In the genomic region with DNA sequence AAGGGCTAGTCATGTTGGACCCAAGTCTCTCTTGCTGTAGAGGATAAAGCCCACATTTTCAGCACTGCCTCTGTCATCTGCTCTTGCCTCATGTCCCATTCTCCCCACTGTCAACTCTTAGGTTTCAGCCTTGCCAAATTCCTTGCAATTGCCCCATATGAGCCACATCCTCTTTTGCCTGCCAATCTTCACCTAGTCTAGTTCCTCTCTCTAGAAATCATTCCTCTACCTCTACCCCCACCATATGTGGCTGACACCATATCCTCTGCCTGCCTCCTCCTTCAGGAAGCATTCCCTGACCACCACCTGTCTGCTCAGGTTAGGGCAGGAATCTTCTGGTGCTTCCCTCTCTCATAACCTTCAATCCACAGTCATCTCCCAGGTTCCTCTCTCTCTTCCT, we compare ENCODE assay signal across 12 cellular contexts. TPM values are rescaled to one million over a fixed set of nuclear protein-coding genes. Genes with fewer than 3 reads are reported as not detected.
A peak's percentile ranks its signal among the peaks of the same experiment; 100 is the strongest.
DNase-seq lines count a peak whose midpoint lies in the region; ATAC-seq, FAIRE-seq and TF ChIP-seq lines count a peak whose summit lies in the region.
"Had no signal": no experiment of that assay in that cellular context is flagged by ENCODE, and none has a peak within 500 bp of the region (broad histone marks: within the 10 kb centered on the region; RNA-seq: fewer than 3 reads in every experiment).

No MANE protein-coding gene starts in this region.

- H3K9me3 ChIP-seq in H9 (ENCODE audit: control insufficient read depth, low read depth, low read length) (no peaks in the 10 kb centered on the region), keratinocyte (ENCODE audit: control insufficient read depth, low read depth, low read length) (no peaks in the 10 kb centered on the region)
- H3K9me3 ChIP-seq: Caco-2 had no signal

- H4K91ac ChIP-seq in H9 (ENCODE audit: insufficient read length, low read depth, low read length), result no peak overlapping the region

- H3K27me3 Mint-ChIP-seq in H9 (ENCODE audit: low read depth), result no peaks in the 10 kb centered on the region; the same call in 1 of the 2 replicates
- no peaks in the 10 kb centered on the region for H3K27me3 Mint-ChIP-seq in WTC11 (ENCODE audit: low read depth)

- H4K20me1 ChIP-seq in H9 (ENCODE audit: control insufficient read depth, insufficient read depth, insufficient read length), result no peaks in the 10 kb centered on the region
- peaks cover 6% of the 10 kb centered on the region for H4K20me1 ChIP-seq in keratinocyte (ENCODE audit: control insufficient read depth, extremely low read depth, insufficient read depth, low read length)

- no peak overlapping the region for H3T11ph ChIP-seq in H9 (ENCODE audit: low read length)

- H4K5ac ChIP-seq in H9 (ENCODE audit: insufficient read length, low read depth, low read length), result no peak overlapping the region

- H3K4me2 ChIP-seq in H9 (ENCODE audit: insufficient read depth, insufficient read length, low read length) (no peak overlapping the region), keratinocyte (ENCODE audit: control insufficient read depth, extremely low read depth, insufficient read depth, low read depth, low read length) (peak overlapping the region; percentile 17)

- no peaks in the 10 kb centered on the region for H3K4me1 ChIP-seq in H9 (ENCODE audit: insufficient read depth, low read length)
- peaks cover 44% of the 10 kb centered on the region for H3K4me1 ChIP-seq in keratinocyte (ENCODE audit: control insufficient read depth, extremely low read depth, insufficient read depth, low read length)
- H3K4me1 ChIP-seq: parathyroid adenoma had no signal

- intact Hi-C loops in posterior cingulate gyrus (cut with DNase I), result loop anchor here (5.0 kb wide), 1 partner anchor 36 kb away; no protein-coding TSS in a partner anchor

- H2BK12ac ChIP-seq in H9 (ENCODE audit: insufficient read length, low read depth, low read length), result no peak overlapping the region

- dilution Hi-C loops in keratinocyte (cut with MboI; ENCODE audit: extremely low pct_ligation_motif_present, low sequenced_read_pairs), result no loop called here

- H3K4me1 Mint-ChIP-seq in H9 (peaks cover 11 to 20% of the 10 kb centered on the region in 2 experiments), WTC11 (peaks cover 18% of the 10 kb centered on the region)

- H4K8ac ChIP-seq in H9 (replicated peaks; ENCODE audit: insufficient read length, low read depth, low read length), result no peak overlapping the region

- no peak overlapping the region for H3K23ac ChIP-seq in H9 (ENCODE audit: insufficient read length, low read depth, low read length)

- H3K4me3 ChIP-seq in keratinocyte (ENCODE audit: control insufficient read depth in 2 of 3, extremely low read depth in 1 of 3, insufficient read depth in 2 of 3, low read depth in 1 of 3, low read length in 3 of 3), result no peak overlapping the region
- H3K4me3 ChIP-seq: SK-N-MC had no signal

- H3K27ac Mint-ChIP-seq in H9 (peak overlapping the region in 2 of 3 experiments; percentile 5 to 16; a peak in 1 of 7 replicates), WTC11 (peak overlapping the region; percentile 75)

- H2BK15ac ChIP-seq in H9 (ENCODE audit: low read depth, low read length), result no peak overlapping the region

- no peaks in the 10 kb centered on the region for H3K23me2 ChIP-seq in H9 (ENCODE audit: insufficient read length, low read depth, low read length, poor library complexity, severe bottlenecking)

- H3K79me2 ChIP-seq in H9 (ENCODE audit: insufficient read depth, low read length) (no peaks in the 10 kb centered on the region), keratinocyte (ENCODE audit: control insufficient read depth, insufficient read depth, low read length) (peaks cover 65% of the 10 kb centered on the region)
- H3K79me2 ChIP-seq: parathyroid adenoma had no signal

- H3K4me3 Mint-ChIP-seq in H9 (no peak overlapping the region), WTC11 (no peak overlapping the region)

- no peak overlapping the region for H3K14ac ChIP-seq in H9 (ENCODE audit: insufficient read depth, low read length)

- ATAC-seq in WTC11 (no peak), GM18517 (IDR thresholded peaks at IDR 0.05; ENCODE audit: unreplicated experiment) (no peak), GM18511 (IDR thresholded peaks at IDR 0.05; ENCODE audit: unreplicated experiment) (no peak), GM21390 (IDR thresholded peaks at IDR 0.05; ENCODE audit: unreplicated experiment) (no peak)

- no peaks in the 10 kb centered on the region for H3K79me1 ChIP-seq in H9 (ENCODE audit: insufficient read depth, low read depth, low read length, poor library complexity, severe bottlenecking)

- H2BK5ac ChIP-seq in H9 (ENCODE audit: insufficient read length, low read length), result no peak overlapping the region

- no peaks in the 10 kb centered on the region for H3K27me3 ChIP-seq in H9 (ENCODE audit: insufficient read depth, low read length)
- no peaks in the 10 kb centered on the region for H3K27me3 ChIP-seq in keratinocyte (ENCODE audit: control insufficient read depth, extremely low read depth, insufficient read depth, low read length)

- no peak overlapping the region for H2BK20ac ChIP-seq in H9 (ENCODE audit: low read depth, low read length, poor library complexity, severe bottlenecking)

- no peak overlapping the region for H3K18ac ChIP-seq in H9 (ENCODE audit: insufficient read length, low read depth, low read length)

- DNase-seq in H9 (no peak), WTC11 (ENCODE audit: low spot score) (no peak), keratinocyte (ENCODE audit: low read depth, low spot score) (no peak), posterior cingulate gyrus (no peak)
- DNase-seq: Caco-2, NCI-H187 treated with DMSO at 0.1 percent for 48 hours had no signal

- peak overlapping the region; percentile 41; the same call in 1 of the 2 replicates for H3K27ac ChIP-seq in 22Rv1
- H3K27ac ChIP-seq in H9 (ENCODE audit: insufficient read length, low read depth, low read length), result no peak overlapping the region
- H3K27ac ChIP-seq in keratinocyte (ENCODE audit: control insufficient read depth, insufficient read depth, low read length), result no peak overlapping the region
- H3K27ac ChIP-seq: parathyroid adenoma, SK-N-MC had no signal

- no peak overlapping the region for H3K4ac ChIP-seq in H9 (ENCODE audit: low read depth, low read length)

- no peak overlapping the region for H2BK120ac ChIP-seq in H9 (ENCODE audit: low read depth, low read length, poor library complexity, severe bottlenecking)

- CTCF ChIA-PET in WTC11 (lab: Charles Lee), result interaction anchor here (0.7 to 3.9 kb wide), 5 partner anchors 8 to 28 kb away, joined by 3 to 38 read pairs (median 7); no protein-coding TSS in a partner anchor

- H3K36me3 ChIP-seq in keratinocyte (ENCODE audit: control insufficient read depth in 2 of 2, extremely low read depth in 1 of 2, insufficient read depth in 2 of 2, low read length in 2 of 2), result peaks cover 5 to 19% of the 10 kb centered on the region in 2 experiments

- peaks cover 0 to 8% (median 4%) of the 10 kb centered on the region in 3 experiments; a peak in 5 of 7 replicates for H3K36me3 Mint-ChIP-seq in H9 (ENCODE audit: insufficient read depth in 1 of 3, low read depth in 3 of 3)
- H3K36me3 Mint-ChIP-seq in WTC11, result no peaks in the 10 kb centered on the region

- no peak overlapping the region for H3K56ac ChIP-seq in H9 (ENCODE audit: insufficient read length, low read depth, low read length)

- peaks cover 5% of the 10 kb centered on the region for H3K9me1 ChIP-seq in keratinocyte (ENCODE audit: control insufficient read depth, extremely low read depth, insufficient read depth, low read length)

- H2AK5ac ChIP-seq in H9 (ENCODE audit: insufficient read length, low read length), result no peak overlapping the region

- TF ChIP-seq CTCF in 22Rv1 (IDR thresholded peaks at IDR 0.05), result no peak
- TF ChIP-seq CTCF in H9 (conservative IDR thresholded peaks at IDR 0.05), result no peak
- TF ChIP-seq CTCF in WTC11 (IDR thresholded peaks at IDR 0.05), result no peak
- TF ChIP-seq CTCF in keratinocyte (optimal IDR thresholded peaks at IDR 0.05 in 1 of 3, IDR thresholded peaks at IDR 0.05 in 1 of 3, conservative IDR thresholded peaks at IDR 0.05 in 1 of 3; ENCODE audit: extremely low read depth in 1 of 3, insufficient read depth in 2 of 3, low read length in 3 of 3), result no peak

- H2AFZ ChIP-seq in H9 (ENCODE audit: low read length), result no peak overlapping the region
- H2AFZ ChIP-seq in keratinocyte (ENCODE audit: control insufficient read depth, low read length), result no peak overlapping the region
- H2AFZ ChIP-seq: parathyroid adenoma had no signal

- H3K9me3 Mint-ChIP-seq in H9 (no peaks in the 10 kb centered on the region), WTC11 (no peaks in the 10 kb centered on the region)

- POLR2A ChIA-PET in WTC11 (lab: Charles Lee), result no interaction called here

- H3K9ac ChIP-seq in H9 (ENCODE audit: extremely low read depth, insufficient read length, low read length) (no peak overlapping the region), keratinocyte (ENCODE audit: control insufficient read depth, extremely low read depth, insufficient read depth, low read length) (no peak overlapping the region)
- H3K9ac ChIP-seq: parathyroid adenoma had no signal

- peak; percentile 84 for FAIRE-seq in keratinocyte (lab: Jason Lieb, UNC)

TF ChIP-seq in WTC11, 78 proteins besides CTCF, POLR2A, EP300 and RAD21 (continues in another document):
- TF ChIP-seq NR1H2 (CRISPR knock-in tag; IDR thresholded peaks at IDR 0.05), result no peak

RNA-seq across cellular contexts. Expression of gene SLC9A1, which starts 38.2 kb away (rescaled TPM):
- total RNA-seq in H9 (2021), result 20.8 and 21.3 TPM in 2 replicates
- total RNA-seq in WTC11 (2021), result 22.0 to 25.1 TPM (median 22.5 TPM) in 3 replicates
- 7.6 to 22.6 TPM (median 12.4 TPM) in 3 replicates for polyA plus RNA-seq in keratinocyte
- polyA plus RNA-seq in keratinocyte (2011; ENCODE audit: low read depth), result 16.5 TPM
- 19.8 and 20.1 TPM in 2 replicates for polyA plus RNA-seq in keratinocyte (2011; cell fraction: cytosol; rRNA removed)
- 89.9 and 97.3 TPM in 2 replicates for polyA plus RNA-seq in keratinocyte (2011; cell fraction: nucleus; rRNA removed)
- 36.1 and 49.6 TPM in 2 replicates for polyA plus RNA-seq in keratinocyte (2012; ENCODE audit: low replicate concordance)
- 16.1 to 161 TPM (median 35.4 TPM) in 3 replicates for polyA minus RNA-seq in keratinocyte
- 21.7 TPM for polyA minus RNA-seq in keratinocyte (2011; cell fraction: cytosol; rRNA and poly(A)+ RNA removed)
- polyA minus RNA-seq in keratinocyte (2011; cell fraction: nucleus; rRNA and poly(A)+ RNA removed), result 38.9 and 63.7 TPM in 2 replicates
